15 cellular contexts compared by ENCODE assay signal in genomic region chr16:17278988-17279387, GRCh38.
"Had no signal": no experiment of that assay in that cellular context is flagged by ENCODE, and none has a peak within 500 bp of the region (broad histone marks: within the 10 kb centered on the region; RNA-seq: fewer than 3 reads in every experiment).

No MANE protein-coding gene starts in this region.

- DNase-seq: activated CD4-positive, alpha-beta T cell treated with anti-CD3 and anti-CD28 coated beads for 1 hour; activated CD4-positive, alpha-beta T cell treated with anti-CD3 and anti-CD28 coated beads, Interleukin-2, amount 50 U/mL, for 48 hours; activated gamma-delta T cell; amniotic stem cell; effector memory CD4-positive, alpha-beta T cell; sigmoid colon; stimulated activated CD4-positive, alpha-beta T cell treated with anti-CD3 and anti-CD28 coated beads, Interleukin-4, amount 100 ng/mL, for 4 hours; stimulated activated naive CD4-positive, alpha-beta T cell treated with Interleukin-2 at 50 U/mL for 16 hours; T-helper 2 cell; tibial artery had no signal

- H3K27ac Mint-ChIP-seq: activated naive CD8-positive, alpha-beta T cell; dendritic cell treated with granulocyte-macrophage colony-stimulating factor and Interleukin-4, amounts not matched to agents 40 ng/mL and 50 ng/mL, for 4 days; memory B cell had no signal

- H3K27me3 Mint-ChIP-seq: activated naive CD8-positive, alpha-beta T cell; dendritic cell treated with granulocyte-macrophage colony-stimulating factor and Interleukin-4, amounts not matched to agents 40 ng/mL and 50 ng/mL, for 4 days; memory B cell had no signal

- H3K4me3 Mint-ChIP-seq: activated naive CD8-positive, alpha-beta T cell; dendritic cell treated with granulocyte-macrophage colony-stimulating factor and Interleukin-4, amounts not matched to agents 40 ng/mL and 50 ng/mL, for 4 days had no signal

- H3K9me3 ChIP-seq: sigmoid colon, tibial artery had no signal

- H3K27me3 ChIP-seq: cardiac muscle cell, sigmoid colon, tibial artery had no signal

- H3K36me3 Mint-ChIP-seq: memory B cell had no signal

- H3K4me3 ChIP-seq: cardiac muscle cell, sigmoid colon, tibial artery had no signal

- H3K36me3 ChIP-seq: cardiac muscle cell, sigmoid colon, tibial artery had no signal

- H3K27ac ChIP-seq: cardiac muscle cell, sigmoid colon, tibial artery, VCaP had no signal

- H3K9me3 Mint-ChIP-seq: dendritic cell treated with granulocyte-macrophage colony-stimulating factor and Interleukin-4, amounts not matched to agents 40 ng/mL and 50 ng/mL, for 4 days; memory B cell had no signal
